ENCODE assay signal across 8 cellular contexts in genomic region chr2:99337164-99337930, GRCh38. TPM values are rescaled to one million over a fixed set of nuclear protein-coding genes. Genes with fewer than 3 reads are reported as not detected.
DNase-seq lines count a peak whose midpoint lies in the region; ATAC-seq and TF ChIP-seq lines count a peak whose summit lies in the region.

EIF5B (plus strand) TSS chr2:99337389; CDS start chr2:99337555, 166 bp downstream.

- under 1% methylated on average over 80 of the region's 80 CpGs for WGBS in liver

- intact Hi-C loops in CD8-positive, alpha-beta T cell (cut with DNase I, micrococcal nuclease) = loop anchor here (2.0 to 10.0 kb wide), 9 partner anchors 729 to 1917 kb away; partner anchors contain the start of genes COA5 (in 2 of the 2), UNC50 (in 2 of the 2), ACTR1B (in 1 of the 2) and CNOT11 (in 1 of the 2)
- intact Hi-C loops in dorsolateral prefrontal cortex (cut with DNase I) = loop anchor here (1.0 to 2.0 kb wide), 4 partner anchors 59 to 729 kb away; partner anchors contain the start of genes C2orf15 (in 1 of the 2), COA5 (in 1 of the 2), REV1 (in 1 of the 2) and UNC50 (in 1 of the 2)

- no peak for TF ChIP-seq CTCF in CD8-positive, alpha-beta T cell (IDR thresholded peaks at IDR 0.05)
- TF ChIP-seq CTCF in dorsolateral prefrontal cortex (IDR thresholded peaks at IDR 0.05 in 54 of 56, conservative IDR thresholded peaks at IDR 0.05 in 2 of 56; ENCODE audit: low read depth in 1 of 56, partially characterized antibody in 56 of 56) (peak; percentile 69 to 93 (median 83)), liver (IDR thresholded peaks at IDR 0.05; ENCODE audit: low read depth, low read length, missing input control) (peak; percentile 50)

- peak; percentile 49 to 72 for TF ChIP-seq RAD21 in liver (IDR thresholded peaks at IDR 0.05)

- H3K9ac ChIP-seq in liver (ENCODE audit: low read depth in 1 of 2, low read length in 2 of 2) = peak within 1 kb of the TSS; percentile 83 to 98

- CTCF ChIA-PET in CD8-positive, alpha-beta T cell (lab: Charles Lee) = interaction anchor here (0.8 to 1.8 kb wide), 4 partner anchors 11 to 157 kb away, joined by 4 to 6 read pairs (median 5); partner anchors contain the start of genes MITD1 and REV1

- H3K4me1 Mint-ChIP-seq in CD8-positive, alpha-beta T cell (ENCODE audit: low read depth) = peaks cover 42% of the 10 kb centered on the region

- no peaks in the 10 kb centered on the region for H3K36me3 ChIP-seq in CD8-positive, alpha-beta T cell (ENCODE audit: insufficient read depth, low read length)
- H3K36me3 ChIP-seq in liver (ENCODE audit: control insufficient read depth in 4 of 4, insufficient read depth in 3 of 4, low read depth in 1 of 4, low read length in 3 of 4) = peaks cover 0 to 6% (median 4%) of the 10 kb centered on the region in 4 donors

- no peaks in the 10 kb centered on the region for H3K9me3 Mint-ChIP-seq in CD8-positive, alpha-beta T cell

- peak; percentile 62 for ATAC-seq in CD8-positive, alpha-beta T cell
- ATAC-seq in GM19438 (IDR thresholded peaks at IDR 0.05; ENCODE audit: low read depth, unreplicated experiment) (peak; percentile 51), HG03571 (IDR thresholded peaks at IDR 0.05; ENCODE audit: unreplicated experiment) (peak; percentile 56)

- no peak within 1 kb of the TSS for H3K27ac Mint-ChIP-seq in CD8-positive, alpha-beta T cell

- DNase-seq in CD8-positive, alpha-beta T cell = peak; percentile 85 to 95 (median 92)
- DNase-seq in NCI-H748 treated with DMSO at 0.1 percent for 48 hours (lab: John Stamatoyannopoulos, UW) = peak; percentile 57
- peak; percentile 89 to 92 for DNase-seq in activated CD4-positive, alpha-beta T cell treated with anti-CD3 and anti-CD28 coated beads, Interleukin-2, amount 50 U/mL, for 4 hours
- DNase-seq in dorsolateral prefrontal cortex = peak; percentile 95 to 98 (median 96)
- DNase-seq in stimulated activated CD4-positive, alpha-beta T cell treated with anti-CD3 and anti-CD28 coated beads, Interleukin-4, amount 100 ng/mL, for 1 hour = peak; percentile 94

- peaks cover 14% of the 10 kb centered on the region for H3K36me3 Mint-ChIP-seq in CD8-positive, alpha-beta T cell

- H3K9me3 ChIP-seq in CD8-positive, alpha-beta T cell (ENCODE audit: low read length) = no peaks in the 10 kb centered on the region
- no peaks in the 10 kb centered on the region for H3K9me3 ChIP-seq in liver (ENCODE audit: control insufficient read depth in 4 of 4, low read length in 3 of 4)

- POLR2A ChIA-PET in CD8-positive, alpha-beta T cell (lab: Charles Lee) = interaction anchor here (0.8 to 3.5 kb wide), 6 partner anchors 11 to 669 kb away, joined by 3 to 17 read pairs (median 6); partner anchors contain the start of genes C2orf15, LIPT1, REV1 and TSGA10

- H3K4me1 ChIP-seq in CD8-positive, alpha-beta T cell (ENCODE audit: insufficient read depth, low read length) = peaks cover 30% of the 10 kb centered on the region
- peaks cover 6 to 33% (median 25%) of the 10 kb centered on the region in 4 donors for H3K4me1 ChIP-seq in liver (ENCODE audit: control insufficient read depth in 4 of 4, insufficient read depth in 4 of 4, low read length in 3 of 4)

- no peak within 1 kb of the TSS for H3K4me3 Mint-ChIP-seq in CD8-positive, alpha-beta T cell

- no peaks in the 10 kb centered on the region for H3K27me3 ChIP-seq in CD8-positive, alpha-beta T cell (ENCODE audit: insufficient read depth, low read length)
- H3K27me3 ChIP-seq in dorsolateral prefrontal cortex = no peaks in the 10 kb centered on the region
- no peaks in the 10 kb centered on the region for H3K27me3 ChIP-seq in liver (ENCODE audit: control insufficient read depth in 4 of 4, insufficient read depth in 4 of 4, low read length in 3 of 4)

- H3K27me3 Mint-ChIP-seq in CD8-positive, alpha-beta T cell (ENCODE audit: low read depth) = no peaks in the 10 kb centered on the region

- peak within 1 kb of the TSS; percentile 76 for H3K27ac ChIP-seq in CD8-positive, alpha-beta T cell (ENCODE audit: low read depth, low read length)
- H3K27ac ChIP-seq in dorsolateral prefrontal cortex = peak within 1 kb of the TSS; percentile 65 to 97 (median 93)
- H3K27ac ChIP-seq in liver (ENCODE audit: low read depth in 1 of 2, low read length in 2 of 2) = peak within 1 kb of the TSS; percentile 89 to 99

- H3K4me3 ChIP-seq in CD8-positive, alpha-beta T cell (ENCODE audit: low read depth, low read length) = peak within 1 kb of the TSS; percentile 76
- H3K4me3 ChIP-seq in dorsolateral prefrontal cortex (peak within 1 kb of the TSS; percentile 65 to 100 (median 93)), liver (ENCODE audit: low read depth in 1 of 3, low read length in 3 of 3) (peak within 1 kb of the TSS; percentile 95 to 98 (median 97))

TF ChIP-seq in liver, 16 proteins besides CTCF, POLR2A, EP300 and RAD21:
- TF ChIP-seq RXRA (IDR thresholded peaks at IDR 0.05) (peak; percentile 50 to 84), FOXA2 (IDR thresholded peaks at IDR 0.05) (no peak), MAX (IDR thresholded peaks at IDR 0.05) (peak; percentile 77), ATF3 (IDR thresholded peaks at IDR 0.05) (no peak), EGR1 (IDR thresholded peaks at IDR 0.05; ENCODE audit: low read depth in 2 of 2) (peak in 1 of 2 donors; percentile 54), HNF4A (conservative IDR thresholded peaks at IDR 0.05) (peak; percentile 34 to 67), HNF4G (IDR thresholded peaks at IDR 0.05) (no peak), YY1 (IDR thresholded peaks at IDR 0.05) (peak; percentile 72), REST (IDR thresholded peaks at IDR 0.05) (no peak), FOXA1 (IDR thresholded peaks at IDR 0.05) (no peak), NR2F2 (IDR thresholded peaks at IDR 0.05) (peak; percentile 16), TAF1 (conservative IDR thresholded peaks at IDR 0.05) (no peak), ZBTB33 (IDR thresholded peaks at IDR 0.05) (peak; percentile 94), SP1 (IDR thresholded peaks at IDR 0.05) (peak; percentile 75), JUND (IDR thresholded peaks at IDR 0.05) (no peak), GABPA (IDR thresholded peaks at IDR 0.05 in 1 of 2, conservative IDR thresholded peaks at IDR 0.05 in 1 of 2) (peak in 1 of 2 donors; percentile 82)

RNA-seq across cellular contexts. Expression of gene EIF5B, which starts in this region (rescaled TPM):
- 10 to 100 TPM; 29.2 to 30.4 TPM for total RNA-seq in CD8-positive, alpha-beta T cell
- total RNA-seq in dorsolateral prefrontal cortex (10 to 100 TPM; 23.5 to 41.3 (median 31.9) TPM), liver (10 to 100 TPM; 21.1 to 23.7 TPM)
- polyA plus RNA-seq in liver = 10 to 100 TPM; 10.2 to 14.4 TPM

Comparison
In these comparisons a context has a peak if more than half of its experiments do, and no peak if none do; other contexts are left out.
1. Peak in every context shown above with its lines: DNase-seq, ATAC-seq, H3K4me3 ChIP-seq and H3K27ac ChIP-seq.